Comparison of ENCODE assay signal across 4 cellular contexts in genomic region chr11:114049766-114050165, GRCh38. TPM values are rescaled to one million over a fixed set of nuclear protein-coding genes. Genes with fewer than 3 reads are reported as not detected.
"Had no signal": no experiment of that assay in that cellular context is flagged by ENCODE, and none has a peak within 500 bp of the region (broad histone marks: within the 10 kb centered on the region; RNA-seq: fewer than 3 reads in every experiment).

No MANE protein-coding gene starts in this region.

RNA-seq across cellular contexts. Expression of gene ZBTB16, which starts 9.7 kb away (rescaled TPM):
- total RNA-seq: M059J, PC-3, SJSA1 had no signal
- polyA plus RNA-seq: SK-N-SH had no signal
